In the genomic region with DNA sequence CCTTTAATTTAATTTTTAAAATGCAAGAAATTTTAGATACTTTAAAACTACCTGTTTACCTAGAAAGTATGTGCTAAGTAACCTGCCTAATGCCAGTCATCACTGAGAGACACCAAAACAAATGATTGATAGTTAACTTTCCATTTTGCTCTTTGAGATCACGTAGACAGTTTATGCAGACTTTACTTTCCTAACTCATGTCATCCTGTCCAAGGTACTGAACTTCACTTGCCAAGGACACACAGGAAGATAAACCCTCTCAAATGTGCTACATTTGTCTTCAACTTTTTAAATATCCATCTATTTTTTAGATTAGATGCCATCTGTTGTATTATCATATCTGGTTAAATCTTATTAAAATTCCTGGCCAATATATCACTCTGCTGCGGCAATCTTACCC, we compare ENCODE assay signal across 28 cellular contexts. TPM values are rescaled to one million over a fixed set of nuclear protein-coding genes. Genes with fewer than 3 reads are reported as not detected.
"Had no signal": no experiment of that assay in that cellular context is flagged by ENCODE, and none has a peak within 500 bp of the region (broad histone marks: within the 10 kb centered on the region; RNA-seq: fewer than 3 reads in every experiment).

No MANE protein-coding gene starts in this region.

- H3K27ac ChIP-seq: colonic mucosa, heart left ventricle, parathyroid adenoma, prostate gland, spleen, thoracic aorta had no signal

- DNase-seq: cerebellar nuclear complex; colonic mucosa; dermis blood vessel endothelial cell; effector CD4-positive, alpha-beta T cell; heart left ventricle; hypothalamus; left cardiac atrium; left ventricle myocardium superior; mesenchymal stem cell; midbrain; naive B cell; retina; spleen; stimulated activated CD4-positive, alpha-beta T cell treated with anti-CD3 and anti-CD28 coated beads, Interleukin-15, amount 100 ng/mL, for 24 hours; stimulated activated CD4-positive, alpha-beta T cell treated with anti-CD3 and anti-CD28 coated beads, Interleukin-1b, Interleukin-23, amount 100 ng/mL, for 48 hours; stimulated activated CD4-positive, alpha-beta T cell treated with anti-CD3 and anti-CD28 coated beads, Interleukin-4, amount 100 ng/mL, for 24 hours; stimulated activated naive CD8-positive, alpha-beta T cell treated with anti-CD3 and anti-CD28 coated beads, Interleukin-15, amount 100 ng/mL, for 72 hours; substantia nigra; trophoblast cell had no signal

- H3K27me3 ChIP-seq: colonic mucosa, heart left ventricle, spleen had no signal

- H3K4me1 ChIP-seq: colonic mucosa, parathyroid adenoma, prostate gland, spleen had no signal

- ATAC-seq: left cardiac atrium; left ventricle myocardium superior; sciatic nerve; stimulated activated naive CD8-positive, alpha-beta T cell treated with anti-CD3 and anti-CD28 coated beads, Interleukin-15, amount 100 ng/mL, for 72 hours had no signal

- H3K9me3 ChIP-seq: colonic mucosa, heart left ventricle, prostate gland, spleen, thoracic aorta had no signal

- H3K79me2 ChIP-seq: parathyroid adenoma had no signal

- H2AFZ ChIP-seq: parathyroid adenoma had no signal

- H3K36me3 ChIP-seq: colonic mucosa, heart left ventricle, prostate gland, spleen, thoracic aorta had no signal

- H3K4me3 ChIP-seq: colonic mucosa, heart left ventricle, lung, prostate gland, spleen, thoracic aorta had no signal

- H3K9ac ChIP-seq: parathyroid adenoma had no signal

RNA-seq across cellular contexts. Expression of gene SCN1A, which starts 20.1 kb away (rescaled TPM):
- total RNA-seq: dermis blood vessel endothelial cell, glomerular endothelial cell, sciatic nerve, spleen, thoracic aorta had no signal
- polyA plus RNA-seq: esophagus, keratinocyte, urinary bladder had no signal
